1 cellular context compared by ENCODE assay signal in genomic region chr1:207027221-207027777, GRCh38.
TF ChIP-seq lines count a peak whose summit lies in the region.

No MANE protein-coding gene starts in this region.

TF ChIP-seq in A549, 52 proteins besides CTCF, POLR2A, EP300 and RAD21 (continued from another document):
- no peak for TF ChIP-seq ZFP36 (IDR thresholded peaks at IDR 0.05; ENCODE audit: borderline replicate concordance, partially characterized antibody)
- TF ChIP-seq KDM5A (IDR thresholded peaks at IDR 0.05), result no peak
- no peak for TF ChIP-seq ELK1 (IDR thresholded peaks at IDR 0.05; ENCODE audit: low read depth, low read length)
- TF ChIP-seq MAFK (IDR thresholded peaks at IDR 0.05; ENCODE audit: partially characterized antibody), result peak; percentile 42
- TF ChIP-seq JUNB (IDR thresholded peaks at IDR 0.05), result peak; percentile 82
- no peak for TF ChIP-seq CHD2 (IDR thresholded peaks at IDR 0.05; ENCODE audit: low read length, partially characterized antibody)
- no peak for TF ChIP-seq CBX2 (IDR thresholded peaks at IDR 0.05; ENCODE audit: borderline replicate concordance, low read depth)
- TF ChIP-seq MAZ (IDR thresholded peaks at IDR 0.05; ENCODE audit: borderline replicate concordance, low read depth, low read length), result no peak
- TF ChIP-seq KDM1A (IDR thresholded peaks at IDR 0.05; ENCODE audit: low read depth), result no peak
- peak; percentile 88 for TF ChIP-seq GATA3 (IDR thresholded peaks at IDR 0.05; ENCODE audit: borderline replicate concordance)
- peak; percentile 12; the same call in 1 of the 2 replicates for TF ChIP-seq ATOH8 (CRISPR knock-in tag; IDR thresholded peaks at IDR 0.05; ENCODE audit: low read depth)
- TF ChIP-seq FOSL2 (IDR thresholded peaks at IDR 0.05), result peak; percentile 84
- peak; percentile 89 for TF ChIP-seq FOSL2 (CRISPR knock-in tag; IDR thresholded peaks at IDR 0.05)
- no peak for TF ChIP-seq ZSCAN20 (CRISPR knock-in tag; IDR thresholded peaks at IDR 0.05)
- TF ChIP-seq NPAS2 (CRISPR knock-in tag; IDR thresholded peaks at IDR 0.05; ENCODE audit: borderline replicate concordance), result no peak
- no peak for TF ChIP-seq CBX8 (IDR thresholded peaks at IDR 0.05)
- no peak for TF ChIP-seq RFX5 (IDR thresholded peaks at IDR 0.05)
- peak; percentile 26; the same call in 1 of the 2 replicates for TF ChIP-seq USF2 (IDR thresholded peaks at IDR 0.05)
- no peak for TF ChIP-seq REST (IDR thresholded peaks at IDR 0.05)
- no peak for TF ChIP-seq ESRRA (IDR thresholded peaks at IDR 0.05; ENCODE audit: borderline replicate concordance, low read length)
- TF ChIP-seq E2F6 (IDR thresholded peaks at IDR 0.05; ENCODE audit: borderline replicate concordance, low read depth), result peak; percentile 74; the same call in 1 of the 2 replicates
- peak; percentile 28; the same call in 1 of the 3 replicates for TF ChIP-seq SMC3 (IDR thresholded peaks at IDR 0.05)
- TF ChIP-seq HES2 (IDR thresholded peaks at IDR 0.05), result no peak
- TF ChIP-seq PHF8 (IDR thresholded peaks at IDR 0.05; ENCODE audit: borderline replicate concordance, low read depth), result no peak
- no peak for TF ChIP-seq HDAC2 (IDR thresholded peaks at IDR 0.05)
- no peak for TF ChIP-seq NR3C1 (IDR thresholded peaks at IDR 0.05)
- TF ChIP-seq RNF2 (IDR thresholded peaks at IDR 0.05; ENCODE audit: borderline replicate concordance, low read depth), result no peak
- no peak for TF ChIP-seq ZC3H11A (IDR thresholded peaks at IDR 0.05)
- TF ChIP-seq CEBPB (IDR thresholded peaks at IDR 0.05), result no peak
- TF ChIP-seq MAX (IDR thresholded peaks at IDR 0.05), result peak; percentile 93
- TF ChIP-seq RCOR1 (IDR thresholded peaks at IDR 0.05; ENCODE audit: low read depth, low read length), result no peak
- no peak for TF ChIP-seq FOXS1 (CRISPR knock-in tag; IDR thresholded peaks at IDR 0.05)
- TF ChIP-seq, protein P1, sequence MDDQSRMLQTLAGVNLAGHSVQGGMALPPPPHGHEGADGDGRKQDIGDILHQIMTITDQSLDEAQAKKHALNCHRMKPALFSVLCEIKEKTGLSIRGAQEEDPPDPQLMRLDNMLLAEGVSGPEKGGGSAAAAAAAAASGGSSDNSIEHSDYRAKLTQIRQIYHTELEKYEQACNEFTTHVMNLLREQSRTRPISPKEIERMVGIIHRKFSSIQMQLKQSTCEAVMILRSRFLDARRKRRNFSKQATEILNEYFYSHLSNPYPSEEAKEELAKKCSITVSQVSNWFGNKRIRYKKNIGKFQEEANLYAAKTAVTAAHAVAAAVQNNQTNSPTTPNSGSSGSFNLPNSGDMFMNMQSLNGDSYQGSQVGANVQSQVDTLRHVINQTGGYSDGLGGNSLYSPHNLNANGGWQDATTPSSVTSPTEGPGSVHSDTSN (IDR thresholded peaks at IDR 0.05), result no peak
- TF ChIP-seq HEYL (CRISPR knock-in tag; IDR thresholded peaks at IDR 0.05), result no peak
- 0 out of 2 replicates have a peak, but pooled peaks have one; percentile 32 for TF ChIP-seq HOXB5 (CRISPR knock-in tag; IDR thresholded peaks at IDR 0.05)
- TF ChIP-seq FOSB (CRISPR knock-in tag; IDR thresholded peaks at IDR 0.05), result no peak
- no peak for TF ChIP-seq NFE2L2 (conservative IDR thresholded peaks at IDR 0.05; ENCODE audit: low read length)
- no peak for TF ChIP-seq TFCP2L1 (CRISPR knock-in tag; IDR thresholded peaks at IDR 0.05)
- no peak for TF ChIP-seq ZNF302 (CRISPR knock-in tag; IDR thresholded peaks at IDR 0.05)
- TF ChIP-seq JUN (IDR thresholded peaks at IDR 0.05), result peak in 1 of 2 experiments; percentile 77; a peak in 2 of 5 replicates
- TF ChIP-seq EHMT2 (IDR thresholded peaks at IDR 0.05; ENCODE audit: low read depth), result no peak
- TF ChIP-seq CHD4 (IDR thresholded peaks at IDR 0.05; ENCODE audit: borderline replicate concordance), result no peak
- TF ChIP-seq HOXA7 (CRISPR knock-in tag; IDR thresholded peaks at IDR 0.05), result no peak
